18 cellular contexts compared by ENCODE assay signal in genomic region chr6:137762168-137763090, GRCh38.
DNase-seq lines count a peak whose midpoint lies in the region; ATAC-seq and TF ChIP-seq lines count a peak whose summit lies in the region.
"Had no signal": no experiment of that assay in that cellular context is flagged by ENCODE, and none has a peak within 500 bp of the region (broad histone marks: within the 10 kb centered on the region; RNA-seq: fewer than 3 reads in every experiment).

No MANE protein-coding gene starts in this region.

- CTCF ChIA-PET in activated CD8-positive, alpha-beta T cell treated with anti-CD3 and anti-CD28 coated beads, Interleukin-2, amount 10 ng/mL, durations not matched to agents 7 days and 5 days (lab: Charles Lee) = interaction anchor here (1.0 to 1.6 kb wide), 3 partner anchors 28 to 242 kb away, joined by 3 to 4 read pairs (median 3); no protein-coding TSS in a partner anchor
- CTCF ChIA-PET in activated CD8-positive, alpha-beta T cell treated with anti-CD3 and anti-CD28 coated beads for 36 hours (lab: Charles Lee) = interaction anchor here (1.4 to 1.5 kb wide), 2 partner anchors 11 to 58 kb away, joined by 5 to 6 read pairs; no protein-coding TSS in a partner anchor
- CTCF ChIA-PET in PC-9 (lab: Charles Lee) = interaction anchor here (0.6 kb wide), 1 partner anchor 104 kb away, joined by 3 read pairs; no protein-coding TSS in a partner anchor
- CTCF ChIA-PET in A673 (lab: Charles Lee) = no interaction called here

- H3F3A ChIP-seq in PC-9 (ENCODE audit: insufficient read depth, low read depth) = peaks cover 30% of the 10 kb centered on the region
- no peaks in the 10 kb centered on the region for H3F3A ChIP-seq in neural progenitor cell (ENCODE audit: low read depth)

- no peaks in the 10 kb centered on the region for H3K9me2 ChIP-seq in PC-9 (ENCODE audit: insufficient read depth)

- H3K4me3 Mint-ChIP-seq in activated CD8-positive, alpha-beta T cell treated with anti-CD3 and anti-CD28 coated beads, Interleukin-2, amount 10 ng/mL, durations not matched to agents 7 days and 5 days = no peak overlapping the region
- no peak overlapping the region for H3K4me3 Mint-ChIP-seq in activated CD8-positive, alpha-beta T cell treated with anti-CD3 and anti-CD28 coated beads for 36 hours
- H3K4me3 Mint-ChIP-seq in endodermal cell = no peak overlapping the region
- no peak overlapping the region for H3K4me3 Mint-ChIP-seq in neural progenitor cell
- H3K4me3 Mint-ChIP-seq: B cell had no signal

- no peak overlapping the region for H2AFZ ChIP-seq in PC-9
- H2AFZ ChIP-seq in neural progenitor cell (replicated peaks) = no peak overlapping the region

- H3K27me3 Mint-ChIP-seq in activated CD8-positive, alpha-beta T cell treated with anti-CD3 and anti-CD28 coated beads, Interleukin-2, amount 10 ng/mL, durations not matched to agents 7 days and 5 days (ENCODE audit: low read depth) = no peaks in the 10 kb centered on the region
- no peaks in the 10 kb centered on the region for H3K27me3 Mint-ChIP-seq in activated CD8-positive, alpha-beta T cell treated with anti-CD3 and anti-CD28 coated beads for 36 hours
- H3K27me3 Mint-ChIP-seq in endodermal cell (ENCODE audit: insufficient read depth) = peaks cover 5% of the 10 kb centered on the region
- H3K27me3 Mint-ChIP-seq in neural progenitor cell (ENCODE audit: insufficient read depth, low read depth) = no peaks in the 10 kb centered on the region
- H3K27me3 Mint-ChIP-seq: B cell had no signal

- peaks cover 3% of the 10 kb centered on the region for H3K9me3 ChIP-seq in PC-9 (ENCODE audit: insufficient read depth, low read depth)
- H3K9me3 ChIP-seq in endodermal cell (ENCODE audit: control insufficient read depth, low read length) = peaks cover 14% of the 10 kb centered on the region
- no peaks in the 10 kb centered on the region for H3K9me3 ChIP-seq in neural progenitor cell (ENCODE audit: low read depth)
- H3K9me3 ChIP-seq in A673 (ENCODE audit: low read depth, low read length, poor library complexity, severe bottlenecking) = no peaks in the 10 kb centered on the region
- H3K9me3 ChIP-seq: SJSA1 had no signal

- 87 to 100% methylated on average over 1 of the region's 1 CpG for whole genome bisulfite sequencing in endodermal cell (ENCODE audit: insufficient coverage in 1 of 2, insufficient read length in 1 of 2), 2 experiments

- POLR2A ChIA-PET in activated CD8-positive, alpha-beta T cell treated with anti-CD3 and anti-CD28 coated beads, Interleukin-2, amount 10 ng/mL, durations not matched to agents 7 days and 5 days (lab: Charles Lee) = interaction anchor here (1.6 kb wide), 1 partner anchor 105 kb away, joined by 5 read pairs; no protein-coding TSS in a partner anchor
- POLR2A ChIA-PET in activated CD8-positive, alpha-beta T cell treated with anti-CD3 and anti-CD28 coated beads for 36 hours (lab: Charles Lee) = interaction anchor here (1.1 kb wide), 1 partner anchor 29 kb away, joined by 5 read pairs; no protein-coding TSS in a partner anchor
- POLR2A ChIA-PET in PC-9 (lab: Charles Lee; ENCODE audit: unreplicated experiment) = no interaction called here
- POLR2A ChIA-PET in A673 (lab: Charles Lee; ENCODE audit: low non-redundant PET) = no interaction called here

- BruUV-seq in PC-9 (replicated peaks; lab: Mats Ljungman, UMichigan) (no TSS peak), A673 (replicated peaks; lab: Mats Ljungman, UMichigan) (no TSS peak)

- intact Hi-C loops in activated CD8-positive, alpha-beta T cell treated with anti-CD3 and anti-CD28 coated beads for 36 hours (cut with micrococcal nuclease) = no loop called here
- intact Hi-C loops in PC-9 (cut with micrococcal nuclease; ENCODE audit: unreplicated experiment) = loop anchor here (5.0 kb wide), 1 partner anchor 50 kb away; no protein-coding TSS in a partner anchor
- intact Hi-C loops in A673 (cut with micrococcal nuclease; ENCODE audit: unreplicated experiment) = no loop called here

- peak; percentile 39 for ATAC-seq in activated CD8-positive, alpha-beta T cell treated with anti-CD3 and anti-CD28 coated beads, Interleukin-2, amount 10 ng/mL, durations not matched to agents 7 days and 5 days
- ATAC-seq in activated CD8-positive, alpha-beta T cell treated with anti-CD3 and anti-CD28 coated beads for 36 hours = no peak
- ATAC-seq in GM18870 (IDR thresholded peaks at IDR 0.05; ENCODE audit: unreplicated experiment) (no peak), HG02981 (IDR thresholded peaks at IDR 0.05; ENCODE audit: unreplicated experiment) (no peak)
- ATAC-seq: PC-3 had no signal

- DNase-seq in activated CD8-positive, alpha-beta T cell treated with anti-CD3 and anti-CD28 coated beads, Interleukin-2, amount 10 ng/mL, durations not matched to agents 7 days and 5 days = no peak
- no peak for DNase-seq in activated CD8-positive, alpha-beta T cell treated with anti-CD3 and anti-CD28 coated beads for 36 hours
- no peak for DNase-seq in PC-9
- no peak for DNase-seq in endodermal cell
- DNase-seq in neural progenitor cell (ENCODE audit: low spot score) = no peak
- no peak for DNase-seq in A673 (ENCODE audit: low spot score)
- DNase-seq: 8988T, DMS53, KG1, NCI-H1417, NCI-H187 treated with DMSO at 0.1 percent for 48 hours, NCI-H226, PC-3 had no signal

- no peak overlapping the region for H3K27ac Mint-ChIP-seq in activated CD8-positive, alpha-beta T cell treated with anti-CD3 and anti-CD28 coated beads, Interleukin-2, amount 10 ng/mL, durations not matched to agents 7 days and 5 days
- H3K27ac Mint-ChIP-seq in activated CD8-positive, alpha-beta T cell treated with anti-CD3 and anti-CD28 coated beads for 36 hours = no peak overlapping the region
- H3K27ac Mint-ChIP-seq in endodermal cell (no peak overlapping the region), neural progenitor cell (peak overlapping the region; percentile 35)
- H3K27ac Mint-ChIP-seq: B cell had no signal

- no peaks in the 10 kb centered on the region for H3K9me3 Mint-ChIP-seq in activated CD8-positive, alpha-beta T cell treated with anti-CD3 and anti-CD28 coated beads, Interleukin-2, amount 10 ng/mL, durations not matched to agents 7 days and 5 days (ENCODE audit: insufficient read depth)
- no peaks in the 10 kb centered on the region for H3K9me3 Mint-ChIP-seq in activated CD8-positive, alpha-beta T cell treated with anti-CD3 and anti-CD28 coated beads for 36 hours
- H3K9me3 Mint-ChIP-seq in endodermal cell = peaks cover 4% of the 10 kb centered on the region
- peaks cover 2% of the 10 kb centered on the region for H3K9me3 Mint-ChIP-seq in neural progenitor cell

- H3K27ac ChIP-seq in PC-9 (peak overlapping the region; percentile 92; the same call in 1 of the 2 replicates), endodermal cell (ENCODE audit: low read depth, low read length) (no peak overlapping the region), neural progenitor cell (no peak overlapping the region), A673 (ENCODE audit: low read depth, low read length, poor library complexity, severe bottlenecking) (no peak overlapping the region)
- H3K27ac ChIP-seq: RWPE1, SJSA1 had no signal

- peaks cover 2% of the 10 kb centered on the region for H3K4me1 Mint-ChIP-seq in activated CD8-positive, alpha-beta T cell treated with anti-CD3 and anti-CD28 coated beads, Interleukin-2, amount 10 ng/mL, durations not matched to agents 7 days and 5 days (ENCODE audit: low read depth)
- H3K4me1 Mint-ChIP-seq in activated CD8-positive, alpha-beta T cell treated with anti-CD3 and anti-CD28 coated beads for 36 hours (ENCODE audit: low read depth) = no peaks in the 10 kb centered on the region
- H3K4me1 Mint-ChIP-seq in endodermal cell = peaks cover 8% of the 10 kb centered on the region
- no peaks in the 10 kb centered on the region for H3K4me1 Mint-ChIP-seq in neural progenitor cell
- H3K4me1 Mint-ChIP-seq: B cell had no signal

- TF ChIP-seq CTCF in activated CD8-positive, alpha-beta T cell treated with anti-CD3 and anti-CD28 coated beads for 36 hours (IDR thresholded peaks at IDR 0.05) = no peak
- no peak for TF ChIP-seq CTCF in PC-9 (conservative IDR thresholded peaks at IDR 0.05)
- TF ChIP-seq CTCF in endodermal cell (conservative IDR thresholded peaks at IDR 0.05) = no peak
- no peak for TF ChIP-seq CTCF in neural progenitor cell (IDR thresholded peaks at IDR 0.05)
- no peak for TF ChIP-seq CTCF in A673 (conservative IDR thresholded peaks at IDR 0.05; ENCODE audit: low read depth, low read length)

- H3K4me3 ChIP-seq in PC-9 = no peak overlapping the region
- H3K4me3 ChIP-seq in endodermal cell (ENCODE audit: low read length) = peak overlapping the region; percentile 42
- no peak overlapping the region for H3K4me3 ChIP-seq in neural progenitor cell
- no peak overlapping the region for H3K4me3 ChIP-seq in A673 (ENCODE audit: low read depth, low read length, poor library complexity, severe bottlenecking)
- H3K4me3 ChIP-seq: SJSA1 had no signal

- H3K27me3 ChIP-seq in PC-9 (ENCODE audit: insufficient read depth, low read depth) (no peaks in the 10 kb centered on the region), endodermal cell (ENCODE audit: control insufficient read depth, insufficient read depth, low read length, poor library complexity, severe bottlenecking) (no peaks in the 10 kb centered on the region), neural progenitor cell (no peaks in the 10 kb centered on the region), A673 (replicated peaks; ENCODE audit: insufficient read depth, low read depth, low read length, poor library complexity) (no peaks in the 10 kb centered on the region)
- H3K27me3 ChIP-seq: SJSA1 had no signal

- H3K9ac ChIP-seq in endodermal cell (ENCODE audit: extremely low read depth, low read length, poor library complexity, severe bottlenecking) (no peak overlapping the region), neural progenitor cell (no peak overlapping the region)

- H3K4me2 ChIP-seq in PC-9 (no peak overlapping the region), neural progenitor cell (no peak overlapping the region)

- H3K36me3 ChIP-seq in PC-9 (ENCODE audit: low read depth) = no peaks in the 10 kb centered on the region
- H3K36me3 ChIP-seq in endodermal cell (ENCODE audit: control insufficient read depth, insufficient read depth, low read length) = no peaks in the 10 kb centered on the region
- no peaks in the 10 kb centered on the region for H3K36me3 ChIP-seq in neural progenitor cell
- no peaks in the 10 kb centered on the region for H3K36me3 ChIP-seq in A673 (ENCODE audit: insufficient read depth, low read length, poor library complexity, severe bottlenecking)
- H3K36me3 ChIP-seq: SJSA1 had no signal

- peaks cover 46% of the 10 kb centered on the region for H3K4me1 ChIP-seq in PC-9 (replicated peaks; ENCODE audit: insufficient read depth)
- peaks cover 5% of the 10 kb centered on the region for H3K4me1 ChIP-seq in endodermal cell (ENCODE audit: control insufficient read depth, insufficient read depth, low read length)
- no peaks in the 10 kb centered on the region for H3K4me1 ChIP-seq in neural progenitor cell
- H3K4me1 ChIP-seq in A673 (ENCODE audit: insufficient read depth, low read length, poor library complexity, severe bottlenecking) = no peaks in the 10 kb centered on the region

- no peaks in the 10 kb centered on the region for H4K20me1 ChIP-seq in PC-9 (ENCODE audit: insufficient read depth)
- H4K20me1 ChIP-seq in neural progenitor cell (ENCODE audit: low read depth) = no peaks in the 10 kb centered on the region

- H3K79me2 ChIP-seq in PC-9 (ENCODE audit: low read depth) (no peaks in the 10 kb centered on the region), neural progenitor cell (ENCODE audit: low read depth) (no peaks in the 10 kb centered on the region)

- no peaks in the 10 kb centered on the region for H3K36me3 Mint-ChIP-seq in activated CD8-positive, alpha-beta T cell treated with anti-CD3 and anti-CD28 coated beads, Interleukin-2, amount 10 ng/mL, durations not matched to agents 7 days and 5 days (ENCODE audit: low read depth)
- no peaks in the 10 kb centered on the region for H3K36me3 Mint-ChIP-seq in activated CD8-positive, alpha-beta T cell treated with anti-CD3 and anti-CD28 coated beads for 36 hours (ENCODE audit: low read depth)
- peaks cover 1% of the 10 kb centered on the region for H3K36me3 Mint-ChIP-seq in endodermal cell (ENCODE audit: low read depth)
- no peaks in the 10 kb centered on the region for H3K36me3 Mint-ChIP-seq in neural progenitor cell

Comparison
In these comparisons a context has a peak if more than half of its experiments do, and no peak if none do; other contexts are left out.
1. POLR2A ChIA-PET loops: an anchor here in activated CD8-positive, alpha-beta T cell treated with anti-CD3 and anti-CD28 coated beads, Interleukin-2, amount 10 ng/mL, durations not matched to agents 7 days and 5 days (1.6 kb wide) and activated CD8-positive, alpha-beta T cell treated with anti-CD3 and anti-CD28 coated beads for 36 hours (1.1 kb wide); none called in PC-9 and A673.